In the genomic region with DNA sequence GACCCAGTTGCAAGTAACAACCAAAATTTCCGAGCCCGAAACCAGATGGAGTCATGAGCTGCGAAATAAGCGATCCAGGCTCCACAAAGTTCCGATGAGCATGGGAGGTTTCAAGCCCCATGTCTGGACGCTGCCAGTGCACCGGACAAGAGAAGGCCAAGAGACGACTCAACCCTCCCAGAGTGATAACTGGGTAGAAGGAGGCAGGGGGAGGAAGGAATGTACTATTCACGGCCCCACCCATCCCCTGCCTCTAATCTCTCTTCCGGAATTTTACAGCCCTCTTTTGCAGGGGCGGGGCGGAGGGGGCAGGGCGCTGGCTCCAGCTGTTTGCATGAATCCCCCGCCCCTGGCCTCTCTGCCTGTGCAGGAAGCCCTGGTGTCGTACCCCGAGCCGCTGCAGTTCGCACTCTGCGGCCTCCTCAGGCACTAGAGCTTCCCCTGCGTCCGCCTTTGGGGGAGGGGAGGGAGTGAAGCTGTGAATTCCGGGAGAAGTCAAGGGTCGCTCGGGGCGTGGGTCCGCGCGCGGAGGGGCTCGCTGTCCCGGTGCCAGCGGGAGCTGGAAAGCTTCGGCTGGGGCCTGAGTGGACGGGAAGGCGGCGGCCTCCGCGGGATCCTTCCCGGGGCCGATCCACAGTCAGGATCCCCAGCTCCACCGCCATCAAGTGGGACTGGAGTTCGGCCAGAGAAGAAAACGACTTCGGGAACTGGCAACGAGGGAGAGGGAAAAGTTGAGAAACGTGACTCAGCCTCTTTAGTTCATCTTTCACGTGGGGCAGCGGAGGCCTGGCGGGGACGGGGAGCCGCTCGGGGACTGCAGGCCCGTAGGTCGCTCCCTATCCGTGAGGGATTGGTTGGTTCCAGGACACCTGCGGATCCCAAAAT, we compare ENCODE assay signal across 1 cellular context.
TF ChIP-seq lines count a peak whose summit lies in the region.

No MANE protein-coding gene starts in this region.

TF ChIP-seq in K562, 482 proteins besides CTCF, POLR2A, EP300 and RAD21 (continued from another document and continues in another):
- TF ChIP-seq, protein P1, sequence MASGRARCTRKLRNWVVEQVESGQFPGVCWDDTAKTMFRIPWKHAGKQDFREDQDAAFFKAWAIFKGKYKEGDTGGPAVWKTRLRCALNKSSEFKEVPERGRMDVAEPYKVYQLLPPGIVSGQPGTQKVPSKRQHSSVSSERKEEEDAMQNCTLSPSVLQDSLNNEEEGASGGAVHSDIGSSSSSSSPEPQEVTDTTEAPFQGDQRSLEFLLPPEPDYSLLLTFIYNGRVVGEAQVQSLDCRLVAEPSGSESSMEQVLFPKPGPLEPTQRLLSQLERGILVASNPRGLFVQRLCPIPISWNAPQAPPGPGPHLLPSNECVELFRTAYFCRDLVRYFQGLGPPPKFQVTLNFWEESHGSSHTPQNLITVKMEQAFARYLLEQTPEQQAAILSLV (tag; IDR thresholded peaks at IDR 0.05): no peak
- TF ChIP-seq RBM22 (IDR thresholded peaks at IDR 0.05; ENCODE audit: low read depth, low read length, poor library complexity, severe bottlenecking) (peak; percentile 89), NEUROD1 (IDR thresholded peaks at IDR 0.05; ENCODE audit: borderline replicate concordance, low read depth, low read length, partially characterized antibody) (peak; percentile 87), IFI16 (CRISPR knock-in tag; IDR thresholded peaks at IDR 0.05) (0 out of 2 replicates have a peak, but pooled peaks have one; percentile 29), RBBP5 (IDR thresholded peaks at IDR 0.05; ENCODE audit: borderline replicate concordance, insufficient read depth, low read length, poor library complexity, severe bottlenecking) (peak; percentile 89), RBM15 (IDR thresholded peaks at IDR 0.05; ENCODE audit: insufficient read depth, low read length) (no peak), PHTF2 (CRISPR knock-in tag; IDR thresholded peaks at IDR 0.05) (0 out of 2 replicates have a peak, but pooled peaks have one; percentile 31), SMAD3 (CRISPR knock-in tag; conservative IDR thresholded peaks at IDR 0.05) (no peak; the same call in 1 of the 2 replicates), HDAC6 (IDR thresholded peaks at IDR 0.05; ENCODE audit: low read depth, low read length) (no peak), ZBTB1 (CRISPR knock-in tag; IDR thresholded peaks at IDR 0.05; ENCODE audit: borderline replicate concordance, low read depth) (no peak), U2AF1 (optimal IDR thresholded peaks at IDR 0.05; ENCODE audit: low read depth, low read length) (no peak), ZFP1 (CRISPR knock-in tag; IDR thresholded peaks at IDR 0.05) (0 out of 2 replicates have a peak, but pooled peaks have one; percentile 20), BRD9 (IDR thresholded peaks at IDR 0.05; ENCODE audit: low read depth, partially characterized antibody) (peak; percentile 50), POLR2B (IDR thresholded peaks at IDR 0.05; ENCODE audit: low read depth, partially characterized antibody) (peak; percentile 94), MAFF (IDR thresholded peaks at IDR 0.05; ENCODE audit: low read length) (peak; percentile 2; the same call in 1 of the 2 replicates), ZNF175 (CRISPR knock-in tag; IDR thresholded peaks at IDR 0.05; ENCODE audit: low read depth) (peak; percentile 81), PRMT5 (CRISPR knock-in tag; IDR thresholded peaks at IDR 0.05) (no peak), ZNF212 (CRISPR knock-in tag; IDR thresholded peaks at IDR 0.05) (no peak), ZNF696 (CRISPR knock-in tag; conservative IDR thresholded peaks at IDR 0.05) (0 out of 2 replicates have a peak, but pooled peaks have one; percentile 4), NFATC3 (IDR thresholded peaks at IDR 0.05) (no peak), RNF2 (IDR thresholded peaks at IDR 0.05) (peak; percentile 98), RBFOX2 (IDR thresholded peaks at IDR 0.05; ENCODE audit: low read depth, low read length) (peak; percentile 100), TAF7 (tag; IDR thresholded peaks at IDR 0.05) (peak; percentile 85), ARNT (IDR thresholded peaks at IDR 0.05) (peak in 1 of 2 experiments; percentile 78; a peak in 2 of 4 replicates), ZFPM2 (CRISPR knock-in tag; IDR thresholded peaks at IDR 0.05) (no peak), ZNF3 (CRISPR knock-in tag; IDR thresholded peaks at IDR 0.05) (no peak), IRF2 (CRISPR knock-in tag; IDR thresholded peaks at IDR 0.05) (no peak), TRIM24 (IDR thresholded peaks at IDR 0.05) (peak; percentile 49 to 82; a peak in 3 of 4 replicates), ELF4 (CRISPR knock-in tag; IDR thresholded peaks at IDR 0.05) (peak; percentile 73), CBFA2T3 (IDR thresholded peaks at IDR 0.05) (peak; percentile 83), PTRF (tag; IDR thresholded peaks at IDR 0.05) (no peak), MCM7 (IDR thresholded peaks at IDR 0.05) (no peak)
- TF ChIP-seq, protein P2, sequence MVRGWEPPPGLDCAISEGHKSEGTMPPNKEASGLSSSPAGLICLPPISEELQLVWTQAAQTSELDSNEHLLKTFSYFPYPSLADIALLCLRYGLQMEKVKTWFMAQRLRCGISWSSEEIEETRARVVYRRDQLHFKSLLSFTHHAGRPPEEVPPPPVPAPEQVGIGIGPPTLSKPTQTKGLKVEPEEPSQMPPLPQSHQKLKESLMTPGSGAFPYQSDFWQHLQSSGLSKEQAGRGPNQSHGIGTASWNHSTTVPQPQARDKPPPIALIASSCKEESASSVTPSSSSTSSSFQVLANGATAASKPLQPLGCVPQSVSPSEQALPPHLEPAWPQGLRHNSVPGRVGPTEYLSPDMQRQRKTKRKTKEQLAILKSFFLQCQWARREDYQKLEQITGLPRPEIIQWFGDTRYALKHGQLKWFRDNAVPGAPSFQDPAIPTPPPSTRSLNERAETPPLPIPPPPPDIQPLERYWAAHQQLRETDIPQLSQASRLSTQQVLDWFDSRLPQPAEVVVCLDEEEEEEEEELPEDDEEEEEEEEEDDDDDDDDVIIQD (CRISPR knock-in tag; IDR thresholded peaks at IDR 0.05): peak; percentile 89; the same call in 1 of the 2 replicates
- TF ChIP-seq, protein P3, sequence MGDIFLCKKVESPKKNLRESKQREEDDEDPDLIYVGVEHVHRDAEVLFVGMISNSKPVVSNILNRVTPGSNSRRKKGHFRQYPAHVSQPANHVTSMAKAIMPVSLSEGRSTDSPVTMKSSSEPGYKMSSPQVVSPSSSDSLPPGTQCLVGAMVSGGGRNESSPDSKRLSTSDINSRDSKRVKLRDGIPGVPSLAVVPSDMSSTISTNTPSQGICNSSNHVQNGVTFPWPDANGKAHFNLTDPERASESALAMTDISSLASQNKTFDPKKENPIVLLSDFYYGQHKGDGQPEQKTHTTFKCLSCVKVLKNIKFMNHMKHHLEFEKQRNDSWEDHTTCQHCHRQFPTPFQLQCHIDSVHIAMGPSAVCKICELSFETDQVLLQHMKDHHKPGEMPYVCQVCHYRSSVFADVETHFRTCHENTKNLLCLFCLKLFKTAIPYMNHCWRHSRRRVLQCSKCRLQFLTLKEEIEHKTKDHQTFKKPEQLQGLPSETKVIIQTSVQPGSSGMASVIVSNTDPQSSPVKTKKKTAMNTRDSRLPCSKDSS (IDR thresholded peaks at IDR 0.05; ENCODE audit: low read depth, partially characterized antibody): no peak
- TF ChIP-seq, protein P4, sequence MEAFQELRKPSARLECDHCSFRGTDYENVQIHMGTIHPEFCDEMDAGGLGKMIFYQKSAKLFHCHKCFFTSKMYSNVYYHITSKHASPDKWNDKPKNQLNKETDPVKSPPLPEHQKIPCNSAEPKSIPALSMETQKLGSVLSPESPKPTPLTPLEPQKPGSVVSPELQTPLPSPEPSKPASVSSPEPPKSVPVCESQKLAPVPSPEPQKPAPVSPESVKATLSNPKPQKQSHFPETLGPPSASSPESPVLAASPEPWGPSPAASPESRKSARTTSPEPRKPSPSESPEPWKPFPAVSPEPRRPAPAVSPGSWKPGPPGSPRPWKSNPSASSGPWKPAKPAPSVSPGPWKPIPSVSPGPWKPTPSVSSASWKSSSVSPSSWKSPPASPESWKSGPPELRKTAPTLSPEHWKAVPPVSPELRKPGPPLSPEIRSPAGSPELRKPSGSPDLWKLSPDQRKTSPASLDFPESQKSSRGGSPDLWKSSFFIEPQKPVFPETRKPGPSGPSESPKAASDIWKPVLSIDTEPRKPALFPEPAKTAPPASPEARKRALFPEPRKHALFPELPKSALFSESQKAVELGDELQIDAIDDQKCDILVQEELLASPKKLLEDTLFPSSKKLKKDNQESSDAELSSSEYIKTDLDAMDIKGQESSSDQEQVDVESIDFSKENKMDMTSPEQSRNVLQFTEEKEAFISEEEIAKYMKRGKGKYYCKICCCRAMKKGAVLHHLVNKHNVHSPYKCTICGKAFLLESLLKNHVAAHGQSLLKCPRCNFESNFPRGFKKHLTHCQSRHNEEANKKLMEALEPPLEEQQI (IDR thresholded peaks at IDR 0.05): peak; percentile 48; the same call in 1 of the 2 replicates
- TF ChIP-seq, protein P5, sequence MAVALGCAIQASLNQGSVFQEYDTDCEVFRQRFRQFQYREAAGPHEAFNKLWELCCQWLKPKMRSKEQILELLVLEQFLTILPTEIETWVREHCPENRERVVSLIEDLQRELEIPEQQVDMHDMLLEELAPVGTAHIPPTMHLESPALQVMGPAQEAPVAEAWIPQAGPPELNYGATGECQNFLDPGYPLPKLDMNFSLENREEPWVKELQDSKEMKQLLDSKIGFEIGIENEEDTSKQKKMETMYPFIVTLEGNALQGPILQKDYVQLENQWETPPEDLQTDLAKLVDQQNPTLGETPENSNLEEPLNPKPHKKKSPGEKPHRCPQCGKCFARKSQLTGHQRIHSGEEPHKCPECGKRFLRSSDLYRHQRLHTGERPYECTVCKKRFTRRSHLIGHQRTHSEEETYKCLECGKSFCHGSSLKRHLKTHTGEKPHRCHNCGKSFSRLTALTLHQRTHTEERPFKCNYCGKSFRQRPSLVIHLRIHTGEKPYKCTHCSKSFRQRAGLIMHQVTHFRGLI (CRISPR knock-in tag; IDR thresholded peaks at IDR 0.05): peak; percentile 71; the same call in 1 of the 2 replicates
- TF ChIP-seq, protein P6, sequence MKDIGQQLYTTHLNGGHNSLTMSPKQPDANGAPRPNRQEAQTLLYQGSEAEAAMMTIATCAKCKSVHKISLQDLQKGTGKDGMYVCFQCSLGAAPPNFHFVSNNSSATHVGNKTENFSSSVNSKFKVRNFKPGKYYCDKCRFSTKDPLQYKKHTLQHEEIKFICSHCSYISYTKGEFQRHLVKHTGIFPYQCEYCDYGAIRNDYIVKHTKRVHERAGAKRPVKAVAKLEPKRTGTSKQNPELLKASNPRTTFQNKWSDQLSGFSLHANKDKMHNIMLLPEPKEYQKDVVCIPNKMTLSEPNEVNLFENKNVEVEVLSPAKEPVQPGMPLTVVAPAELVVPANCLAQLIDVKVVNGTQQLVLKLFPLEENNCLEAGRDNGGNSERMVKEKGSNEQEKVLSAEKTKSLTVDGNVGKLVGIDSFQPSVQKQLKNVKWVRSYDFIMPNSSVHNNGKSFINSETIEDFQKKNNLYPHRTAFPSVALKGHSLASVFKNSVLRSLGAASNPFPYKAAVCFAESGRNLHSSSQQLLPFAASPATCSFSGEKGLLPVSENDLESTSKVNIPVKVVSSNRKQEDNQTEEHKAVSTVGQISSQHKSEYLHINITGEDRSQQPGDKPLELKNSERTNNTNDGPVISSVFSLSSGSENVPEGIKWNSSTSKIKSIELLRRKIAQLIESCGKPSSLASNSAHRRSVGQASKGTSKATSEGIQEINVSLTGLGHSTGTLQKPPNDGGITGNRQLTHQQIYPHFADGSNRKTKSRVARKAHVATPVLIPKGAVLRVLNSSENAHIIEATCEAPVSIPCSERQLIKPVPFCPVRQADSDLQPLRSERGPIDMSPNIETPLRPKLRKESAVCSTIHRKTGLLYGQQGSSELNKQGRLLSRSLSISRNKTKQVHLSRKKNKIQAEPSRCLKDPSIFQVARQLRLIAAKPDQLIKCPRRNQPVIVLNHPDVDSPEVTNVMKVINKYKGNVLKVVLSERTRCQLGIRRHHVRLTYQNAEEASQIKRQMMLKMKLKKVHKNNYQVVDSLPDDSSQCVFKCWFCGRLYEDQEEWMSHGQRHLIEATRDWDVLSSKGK (CRISPR knock-in tag; IDR thresholded peaks at IDR 0.05): no peak
- TF ChIP-seq, protein P7, sequence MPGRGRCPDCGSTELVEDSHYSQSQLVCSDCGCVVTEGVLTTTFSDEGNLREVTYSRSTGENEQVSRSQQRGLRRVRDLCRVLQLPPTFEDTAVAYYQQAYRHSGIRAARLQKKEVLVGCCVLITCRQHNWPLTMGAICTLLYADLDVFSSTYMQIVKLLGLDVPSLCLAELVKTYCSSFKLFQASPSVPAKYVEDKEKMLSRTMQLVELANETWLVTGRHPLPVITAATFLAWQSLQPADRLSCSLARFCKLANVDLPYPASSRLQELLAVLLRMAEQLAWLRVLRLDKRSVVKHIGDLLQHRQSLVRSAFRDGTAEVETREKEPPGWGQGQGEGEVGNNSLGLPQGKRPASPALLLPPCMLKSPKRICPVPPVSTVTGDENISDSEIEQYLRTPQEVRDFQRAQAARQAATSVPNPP (IDR thresholded peaks at IDR 0.05; ENCODE audit: borderline replicate concordance, insufficient read depth, insufficient read length): no peak
- TF ChIP-seq, protein P8, sequence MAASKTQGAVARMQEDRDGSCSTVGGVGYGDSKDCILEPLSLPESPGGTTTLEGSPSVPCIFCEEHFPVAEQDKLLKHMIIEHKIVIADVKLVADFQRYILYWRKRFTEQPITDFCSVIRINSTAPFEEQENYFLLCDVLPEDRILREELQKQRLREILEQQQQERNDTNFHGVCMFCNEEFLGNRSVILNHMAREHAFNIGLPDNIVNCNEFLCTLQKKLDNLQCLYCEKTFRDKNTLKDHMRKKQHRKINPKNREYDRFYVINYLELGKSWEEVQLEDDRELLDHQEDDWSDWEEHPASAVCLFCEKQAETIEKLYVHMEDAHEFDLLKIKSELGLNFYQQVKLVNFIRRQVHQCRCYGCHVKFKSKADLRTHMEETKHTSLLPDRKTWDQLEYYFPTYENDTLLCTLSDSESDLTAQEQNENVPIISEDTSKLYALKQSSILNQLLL (CRISPR knock-in tag; IDR thresholded peaks at IDR 0.05; ENCODE audit: borderline replicate concordance): no peak
- TF ChIP-seq, protein P9, sequence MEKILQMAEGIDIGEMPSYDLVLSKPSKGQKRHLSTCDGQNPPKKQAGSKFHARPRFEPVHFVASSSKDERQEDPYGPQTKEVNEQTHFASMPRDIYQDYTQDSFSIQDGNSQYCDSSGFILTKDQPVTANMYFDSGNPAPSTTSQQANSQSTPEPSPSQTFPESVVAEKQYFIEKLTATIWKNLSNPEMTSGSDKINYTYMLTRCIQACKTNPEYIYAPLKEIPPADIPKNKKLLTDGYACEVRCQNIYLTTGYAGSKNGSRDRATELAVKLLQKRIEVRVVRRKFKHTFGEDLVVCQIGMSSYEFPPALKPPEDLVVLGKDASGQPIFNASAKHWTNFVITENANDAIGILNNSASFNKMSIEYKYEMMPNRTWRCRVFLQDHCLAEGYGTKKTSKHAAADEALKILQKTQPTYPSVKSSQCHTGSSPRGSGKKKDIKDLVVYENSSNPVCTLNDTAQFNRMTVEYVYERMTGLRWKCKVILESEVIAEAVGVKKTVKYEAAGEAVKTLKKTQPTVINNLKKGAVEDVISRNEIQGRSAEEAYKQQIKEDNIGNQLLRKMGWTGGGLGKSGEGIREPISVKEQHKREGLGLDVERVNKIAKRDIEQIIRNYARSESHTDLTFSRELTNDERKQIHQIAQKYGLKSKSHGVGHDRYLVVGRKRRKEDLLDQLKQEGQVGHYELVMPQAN (IDR thresholded peaks at IDR 0.05; ENCODE audit: borderline replicate concordance): peak; percentile 68; the same call in 1 of the 2 replicates
- TF ChIP-seq, protein P10, sequence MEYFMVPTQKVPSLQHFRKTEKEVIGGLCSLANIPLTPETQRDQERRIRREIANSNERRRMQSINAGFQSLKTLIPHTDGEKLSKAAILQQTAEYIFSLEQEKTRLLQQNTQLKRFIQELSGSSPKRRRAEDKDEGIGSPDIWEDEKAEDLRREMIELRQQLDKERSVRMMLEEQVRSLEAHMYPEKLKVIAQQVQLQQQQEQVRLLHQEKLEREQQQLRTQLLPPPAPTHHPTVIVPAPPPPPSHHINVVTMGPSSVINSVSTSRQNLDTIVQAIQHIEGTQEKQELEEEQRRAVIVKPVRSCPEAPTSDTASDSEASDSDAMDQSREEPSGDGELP (CRISPR knock-in tag; IDR thresholded peaks at IDR 0.05; ENCODE audit: borderline replicate concordance): peak; percentile 100
